In the genomic region with DNA sequence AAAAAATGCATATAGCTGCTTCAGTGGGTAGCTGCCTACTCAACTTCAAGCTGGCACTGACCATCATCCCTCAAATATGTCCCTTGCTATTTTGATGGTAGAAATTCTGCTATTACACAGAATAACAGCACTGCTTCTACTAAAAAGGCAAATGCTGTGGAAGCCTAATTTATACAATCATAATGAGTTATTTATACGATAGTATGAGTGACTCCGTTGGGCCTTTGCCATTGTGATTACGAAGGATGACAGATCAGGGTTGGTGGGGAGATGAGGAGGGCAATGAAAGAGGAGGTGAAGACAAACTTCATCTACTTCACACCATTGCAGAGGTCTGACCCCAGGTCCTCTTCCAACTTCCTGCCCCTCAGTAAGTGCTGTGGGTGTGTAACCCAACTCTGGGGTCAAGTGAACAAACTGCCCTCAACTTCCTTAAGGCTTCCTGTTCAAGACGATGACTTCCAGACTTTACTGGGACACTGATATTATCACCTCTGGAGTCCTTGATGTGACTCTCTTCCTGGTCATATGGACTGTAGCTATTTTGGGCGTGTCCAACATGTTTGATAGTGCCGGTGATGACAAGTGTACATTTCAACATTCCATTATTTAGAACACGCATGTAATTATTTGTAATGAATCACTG, we compare ENCODE assay signal across 10 cellular contexts.
DNase-seq lines count a peak whose midpoint lies in the region; ATAC-seq and TF ChIP-seq lines count a peak whose summit lies in the region.
"Had no signal": no experiment of that assay in that cellular context is flagged by ENCODE, and none has a peak within 500 bp of the region (broad histone marks: within the 10 kb centered on the region; RNA-seq: fewer than 3 reads in every experiment).

No MANE protein-coding gene starts in this region.

- WGBS in heart left ventricle, 4 donors: 23 to 36% (median 27%) methylated on average over 7 of the region's 7 CpGs
- 84% methylated on average over 7 of the region's 7 CpGs for WGBS in SK-N-SH (ENCODE audit: low lambda C conversion rate)

- intact Hi-C loops in heart left ventricle (cut with DNase I): loop anchor here (2.0 to 10.0 kb wide), 16 partner anchors 53 to 1213 kb away; partner anchors contain the start of genes VCAN (in 6 of the 10), TMEM167A (in 2 of the 10) and XRCC4 (in 2 of the 10)
- intact Hi-C loops in cardiac septum (cut with DNase I): loop anchor here (2.0 to 10.0 kb wide), 3 partner anchors 393 to 1210 kb away; no protein-coding TSS in a partner anchor
- intact Hi-C loops in upper lobe of right lung (cut with DNase I): no loop called here

- no peak overlapping the region for H3K4me3 ChIP-seq in heart left ventricle
- H3K4me3 ChIP-seq in SK-N-SH (ENCODE audit: low read depth in 2 of 2, low read length in 1 of 2): no peak overlapping the region
- no peak overlapping the region for H3K4me3 ChIP-seq in fibroblast of the aortic adventitia (ENCODE audit: low read depth, low read length)
- no peak overlapping the region for H3K4me3 ChIP-seq in upper lobe of right lung

- H2AFZ ChIP-seq in SK-N-SH (ENCODE audit: low read depth): no peak overlapping the region

- no peak for TF ChIP-seq EP300 in SK-N-SH (IDR thresholded peaks at IDR 0.05; ENCODE audit: borderline replicate concordance in 1 of 2, low read depth in 1 of 2, low read length in 1 of 2)

- POLR2A ChIA-PET in SK-N-SH (lab: Yijun Ruan, JAX): no interaction called here

- no peaks in the 10 kb centered on the region for H3K36me3 ChIP-seq in heart left ventricle
- no peaks in the 10 kb centered on the region for H3K36me3 ChIP-seq in SK-N-SH (replicated peaks in 1 of 2; ENCODE audit: control insufficient read depth in 1 of 2, insufficient read depth in 2 of 2, low read length in 1 of 2)
- no peaks in the 10 kb centered on the region for H3K36me3 ChIP-seq in upper lobe of right lung

- no peak for DNase-seq in heart left ventricle
- no peak for DNase-seq in cardiac septum (ENCODE audit: low spot score)
- DNase-seq in SK-N-SH: no peak
- peak; percentile 30 for DNase-seq in fibroblast of the aortic adventitia (ENCODE audit: low read depth)
- DNase-seq in upper lobe of right lung: no peak
- DNase-seq in NCI-H2227 treated with DMSO at 0.1 percent for 48 hours (lab: John Stamatoyannopoulos, UW): no peak
- no peak for DNase-seq in NCI-H524 treated with DMSO at 0.1 percent for 48 hours (lab: John Stamatoyannopoulos, UW)
- DNase-seq: left colon had no signal

- no peak for TF ChIP-seq RAD21 in SK-N-SH (IDR thresholded peaks at IDR 0.05; ENCODE audit: low read length)

- no peak for TF ChIP-seq POLR2A in heart left ventricle (IDR thresholded peaks at IDR 0.05)

- TF ChIP-seq CTCF in heart left ventricle (IDR thresholded peaks at IDR 0.05) (peak in 1 of 12 donors; percentile 14), SK-N-SH (IDR thresholded peaks at IDR 0.05) (no peak), fibroblast of the aortic adventitia (IDR thresholded peaks at IDR 0.05; ENCODE audit: insufficient read depth, low read length) (no peak), upper lobe of right lung (IDR thresholded peaks at IDR 0.05) (no peak)

- no peaks in the 10 kb centered on the region for H3K9me2 ChIP-seq in SK-N-SH

- no peaks in the 10 kb centered on the region for H3K9me3 ChIP-seq in heart left ventricle
- H3K9me3 ChIP-seq in SK-N-SH: no peaks in the 10 kb centered on the region
- H3K9me3 ChIP-seq in upper lobe of right lung: no peaks in the 10 kb centered on the region

- peaks cover 14% of the 10 kb centered on the region for H3F3A ChIP-seq in SK-N-SH (replicated peaks; ENCODE audit: insufficient read depth)

- H3K9ac ChIP-seq in SK-N-SH: no peak overlapping the region
- H3K9ac ChIP-seq: parathyroid adenoma had no signal

- CTCF ChIA-PET in SK-N-SH (lab: Yijun Ruan, JAX): interaction anchor here (0.6 to 5.7 kb wide), 28 partner anchors 8 to 1209 kb away, joined by 3 to 51 read pairs (median 4); partner anchors contain the start of genes RPS23 and VCAN

- ATAC-seq in heart left ventricle: peak in 3 of 4 donors; percentile 6 to 16 (median 7)
- peak; percentile 48 for ATAC-seq in upper lobe of right lung
- no peak for ATAC-seq in GM19328 (IDR thresholded peaks at IDR 0.05; ENCODE audit: unreplicated experiment)

- no peaks in the 10 kb centered on the region for H4K20me1 ChIP-seq in SK-N-SH (ENCODE audit: insufficient read depth)

- H3K27ac ChIP-seq in heart left ventricle: peak overlapping the region; percentile 16 to 70 (median 40)
- peak overlapping the region; percentile 20 to 31; a peak in 3 of 4 replicates for H3K27ac ChIP-seq in SK-N-SH (ENCODE audit: low read depth in 2 of 2, low read length in 1 of 2)
- H3K27ac ChIP-seq in upper lobe of right lung: no peak overlapping the region
- H3K27ac ChIP-seq: parathyroid adenoma had no signal

- no peak overlapping the region for H3K4me2 ChIP-seq in SK-N-SH

- H3K27me3 ChIP-seq in heart left ventricle: no peaks in the 10 kb centered on the region
- no peaks in the 10 kb centered on the region for H3K27me3 ChIP-seq in SK-N-SH (ENCODE audit: insufficient read depth)
- no peaks in the 10 kb centered on the region for H3K27me3 ChIP-seq in upper lobe of right lung

- H3K79me2 ChIP-seq in SK-N-SH (ENCODE audit: insufficient read depth): no peaks in the 10 kb centered on the region
- H3K79me2 ChIP-seq: parathyroid adenoma had no signal

- peaks cover 0 to 54% (median 28%) of the 10 kb centered on the region in 12 donors for H3K4me1 ChIP-seq in heart left ventricle
- H3K4me1 ChIP-seq in SK-N-SH (ENCODE audit: control insufficient read depth in 1 of 2, insufficient read depth in 2 of 2, low read depth in 1 of 2, low read length in 1 of 2): peaks cover 0 to 20% of the 10 kb centered on the region in 2 experiments; a peak in 1 of 4 replicates
- H3K4me1 ChIP-seq in upper lobe of right lung: peaks cover 25% of the 10 kb centered on the region
- H3K4me1 ChIP-seq: parathyroid adenoma had no signal

TF ChIP-seq in SK-N-SH, 30 proteins besides CTCF, POLR2A, EP300 and RAD21:
- TF ChIP-seq NRF1 (IDR thresholded peaks at IDR 0.05; ENCODE audit: low read depth, low read length) (no peak), YY1 (IDR thresholded peaks at IDR 0.05; ENCODE audit: low read depth) (no peak), RXRA (IDR thresholded peaks at IDR 0.05; ENCODE audit: borderline replicate concordance, low read depth) (no peak), USF2 (IDR thresholded peaks at IDR 0.05; ENCODE audit: borderline replicate concordance, low read depth, low read length) (no peak), FOXM1 (IDR thresholded peaks at IDR 0.05; ENCODE audit: low read depth) (no peak), CHD2 (IDR thresholded peaks at IDR 0.05; ENCODE audit: low read length, partially characterized antibody) (no peak), REST (IDR thresholded peaks at IDR 0.05; ENCODE audit: low read depth, low read length) (no peak), NFIC (IDR thresholded peaks at IDR 0.05; ENCODE audit: borderline replicate concordance) (no peak)
